In the genomic region with DNA sequence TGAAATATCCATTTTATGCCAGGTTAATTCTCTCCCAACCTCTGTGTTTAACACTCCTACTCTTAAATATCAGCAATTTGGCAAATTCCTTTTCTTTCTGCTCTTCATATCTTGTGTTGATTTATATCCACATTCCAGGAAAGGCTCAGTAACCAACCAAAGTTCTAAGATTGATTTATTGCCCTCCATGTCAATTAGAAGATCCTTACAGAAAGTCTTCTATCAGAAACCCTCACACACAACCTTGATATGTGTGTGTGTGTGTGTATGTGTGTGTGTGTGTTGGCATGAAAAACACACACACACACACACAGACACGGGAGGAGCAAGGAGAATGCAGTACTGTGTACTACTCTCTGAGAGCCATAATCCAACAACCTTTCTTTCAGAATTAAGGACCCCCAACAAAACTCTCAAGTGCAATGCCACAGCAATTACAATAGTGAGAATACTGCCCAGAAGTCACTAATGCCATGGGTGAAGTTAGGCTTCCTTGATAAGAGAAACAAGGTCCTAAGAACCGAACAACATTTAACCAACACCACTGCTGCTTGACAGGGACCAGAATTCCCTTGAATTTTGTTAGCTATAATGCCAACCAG, we compare ENCODE assay signal across 14 cellular contexts. TPM values are rescaled to one million over a fixed set of nuclear protein-coding genes. Genes with fewer than 3 reads are reported as not detected.
DNase-seq lines count a peak whose midpoint lies in the region; ATAC-seq and TF ChIP-seq lines count a peak whose summit lies in the region.
"Had no signal": no experiment of that assay in that cellular context is flagged by ENCODE, and none has a peak within 500 bp of the region (broad histone marks: within the 10 kb centered on the region; RNA-seq: fewer than 3 reads in every experiment).

No MANE protein-coding gene starts in this region.

- peaks cover 43% of the 10 kb centered on the region for H3K27me3 ChIP-seq in left ventricle myocardium inferior (ENCODE audit: low read depth)
- peaks cover 0 to 39% (median 0%) of the 10 kb centered on the region in 7 donors for H3K27me3 ChIP-seq in heart right ventricle
- peaks cover 0 to 13% (median 2%) of the 10 kb centered on the region in 4 donors for H3K27me3 ChIP-seq in esophagus muscularis mucosa
- no peaks in the 10 kb centered on the region for H3K27me3 ChIP-seq in muscle layer of duodenum (ENCODE audit: low read depth, low read length)
- H3K27me3 ChIP-seq in aorta (ENCODE audit: control insufficient read depth in 1 of 2, insufficient read depth in 2 of 2, low read length in 1 of 2): no peaks in the 10 kb centered on the region
- H3K27me3 ChIP-seq in testis: no peaks in the 10 kb centered on the region

- H3K27ac ChIP-seq in left ventricle myocardium inferior (replicated peaks) (no peak overlapping the region), heart right ventricle (no peak overlapping the region), esophagus muscularis mucosa (replicated peaks in 1 of 4) (no peak overlapping the region), muscle layer of duodenum (ENCODE audit: low read length) (no peak overlapping the region), aorta (ENCODE audit: low read depth in 1 of 2, low read length in 2 of 2) (no peak overlapping the region), testis (no peak overlapping the region)
- H3K27ac ChIP-seq: BLaER1 had no signal

- no peak for TF ChIP-seq POLR2A in esophagus muscularis mucosa (IDR thresholded peaks at IDR 0.05; ENCODE audit: low read depth)
- no peak for TF ChIP-seq POLR2A in testis (IDR thresholded peaks at IDR 0.05)

- ATAC-seq in heart right ventricle (no peak), aorta (ENCODE audit: low FRiP score) (peak; percentile 11)
- ATAC-seq: activated naive CD8-positive, alpha-beta T cell treated with anti-CD3 and anti-CD28 coated beads, Interleukin-2, amount 50 U/mL, for 24 hours had no signal

- DNase-seq in left ventricle myocardium inferior (no peak), heart right ventricle (no peak), esophagus muscularis mucosa (ENCODE audit: extremely low spot score) (no peak), aorta (no peak), AG20443 (ENCODE audit: low spot score) (no peak), HCEC 1CT (no peak), testis (no peak)
- DNase-seq: activated CD4-positive, alpha-beta memory T cell treated with anti-CD3 and anti-CD28 coated beads for 36 hours; activated naive CD8-positive, alpha-beta T cell treated with anti-CD3 and anti-CD28 coated beads, Interleukin-2, amount 50 U/mL, for 24 hours; NCI-H226; stimulated activated CD4-positive, alpha-beta T cell treated with anti-CD3 and anti-CD28 coated beads, Interleukin-4, amount 100 ng/mL, for 1 hour had no signal

- H3K9me3 ChIP-seq in left ventricle myocardium inferior (replicated peaks): no peaks in the 10 kb centered on the region
- peaks cover 0 to 2% (median 0%) of the 10 kb centered on the region in 11 donors for H3K9me3 ChIP-seq in heart right ventricle
- H3K9me3 ChIP-seq in esophagus muscularis mucosa: no peaks in the 10 kb centered on the region
- no peaks in the 10 kb centered on the region for H3K9me3 ChIP-seq in muscle layer of duodenum (ENCODE audit: control insufficient read depth in 1 of 2, low read length in 2 of 2)
- H3K9me3 ChIP-seq in aorta (ENCODE audit: control insufficient read depth, low read length): no peaks in the 10 kb centered on the region
- H3K9me3 ChIP-seq in testis: no peaks in the 10 kb centered on the region
- H3K9me3 ChIP-seq: BLaER1 had no signal

- peak overlapping the region; percentile 56 for H3K4me3 ChIP-seq in left ventricle myocardium inferior
- peak overlapping the region in 5 of 10 donors; percentile 41 to 51 (median 42) for H3K4me3 ChIP-seq in heart right ventricle
- H3K4me3 ChIP-seq in esophagus muscularis mucosa: peak overlapping the region in 3 of 4 donors; percentile 37 to 51 (median 37)
- peak overlapping the region; percentile 47 to 57 for H3K4me3 ChIP-seq in muscle layer of duodenum (ENCODE audit: low read depth in 1 of 2, low read length in 2 of 2)
- no peak overlapping the region for H3K4me3 ChIP-seq in aorta (ENCODE audit: low read length in 2 of 2)
- H3K4me3 ChIP-seq in testis: peak overlapping the region in 1 of 2 donors; percentile 52
- H3K4me3 ChIP-seq: BLaER1 had no signal

- no peaks in the 10 kb centered on the region for H3K36me3 ChIP-seq in left ventricle myocardium inferior
- no peaks in the 10 kb centered on the region for H3K36me3 ChIP-seq in heart right ventricle
- no peaks in the 10 kb centered on the region for H3K36me3 ChIP-seq in esophagus muscularis mucosa
- H3K36me3 ChIP-seq in muscle layer of duodenum (ENCODE audit: control insufficient read depth in 1 of 2, insufficient read depth in 2 of 2, low read length in 2 of 2): no peaks in the 10 kb centered on the region
- H3K36me3 ChIP-seq in aorta (ENCODE audit: control insufficient read depth in 1 of 2, insufficient read depth in 2 of 2, low read length in 1 of 2): no peaks in the 10 kb centered on the region
- H3K36me3 ChIP-seq in testis (ENCODE audit: low read depth, missing control alignments): no peaks in the 10 kb centered on the region
- H3K36me3 ChIP-seq: BLaER1 had no signal

- H3K4me1 ChIP-seq in left ventricle myocardium inferior: no peaks in the 10 kb centered on the region
- H3K4me1 ChIP-seq in heart right ventricle: no peaks in the 10 kb centered on the region
- no peaks in the 10 kb centered on the region for H3K4me1 ChIP-seq in esophagus muscularis mucosa
- H3K4me1 ChIP-seq in muscle layer of duodenum (ENCODE audit: control insufficient read depth in 1 of 2, insufficient read depth in 2 of 2, low read length in 2 of 2): peaks cover 0 to 7% of the 10 kb centered on the region in 2 donors
- no peaks in the 10 kb centered on the region for H3K4me1 ChIP-seq in aorta (ENCODE audit: control insufficient read depth in 1 of 2, insufficient read depth in 2 of 2, low read length in 2 of 2)
- H3K4me1 ChIP-seq in testis: peaks cover 2% of the 10 kb centered on the region
- H3K4me1 ChIP-seq: BLaER1 had no signal

- TF ChIP-seq CTCF in left ventricle myocardium inferior (IDR thresholded peaks at IDR 0.05; ENCODE audit: borderline replicate concordance) (no peak), heart right ventricle (IDR thresholded peaks at IDR 0.05) (no peak), esophagus muscularis mucosa (IDR thresholded peaks at IDR 0.05) (no peak), testis (IDR thresholded peaks at IDR 0.05) (no peak)

- no peak for TF ChIP-seq EP300 in esophagus muscularis mucosa (IDR thresholded peaks at IDR 0.05)

- intact Hi-C loops in left ventricle myocardium inferior (cut with micrococcal nuclease): no loop called here
- intact Hi-C loops in heart right ventricle (cut with DNase I): loop anchor here in 1 of 10 donors (10.0 kb wide), 1 partner anchor 309 kb away; no protein-coding TSS in a partner anchor
- intact Hi-C loops in esophagus muscularis mucosa (cut with DNase I): no loop called here
- intact Hi-C loops in aorta (cut with DNase I): no loop called here
- intact Hi-C loops in testis (cut with DNase I; ENCODE audit: low total_unique reads): no loop called here

- 2 to 4% methylated on average over 2 of the region's 2 CpGs for WGBS in heart right ventricle, 2 donors
- 6% methylated on average over 2 of the region's 2 CpGs for WGBS in esophagus muscularis mucosa
- 4 to 5% methylated on average over 2 of the region's 2 CpGs for WGBS in aorta, 2 donors
- 18 to 26% methylated on average over 2 of the region's 2 CpGs for WGBS in testis, 2 donors

RNA-seq across cellular contexts. Expression of gene LSAMP, which starts 1.1 kb away (rescaled TPM):
- total RNA-seq in left ventricle myocardium inferior (1.2 TPM), heart right ventricle (1 to 10 TPM in 9 of 10 donors, under 1 TPM in 1; 0.75 to 9.0 (median 6.0) TPM), esophagus muscularis mucosa (1 to 10 TPM; 1.2 to 3.0 (median 1.8) TPM), aorta (1 to 10 TPM in 1 of 2 donors, under 1 TPM in 1; 0.88 to 7.8 TPM), testis (10 to 100 TPM in 1 of 2 donors, 1 to 10 TPM in 1; 3.1 to 10.3 TPM)
- polyA plus RNA-seq in heart right ventricle (1 to 10 TPM in 1 of 2 donors, under 1 TPM in 1; 0.51 to 1.8 TPM), aorta (under 1 TPM in 1 of 2 donors, not detected in 1; 0.38 TPM), testis (ENCODE audit: insufficient read depth, low read depth, low replicate concordance) (9.1 TPM)
- total RNA-seq: activated CD4-positive, alpha-beta memory T cell treated with anti-CD3 and anti-CD28 coated beads for 36 hours; mononuclear cell had no signal

Comparison
In these comparisons a context has a peak if more than half of its experiments do, and no peak if none do; other contexts are left out.
1. H3K4me3 ChIP-seq: peak in left ventricle myocardium inferior (single experiment), esophagus muscularis mucosa (3 of 4) and muscle layer of duodenum (2 of 2); none in aorta (0 of 2).